In genomic region chr15:67143646-67144045, GRCh38 we compare ENCODE assay signal across 21 cellular contexts.
DNase-seq lines count a peak whose midpoint lies in the region; ATAC-seq lines count a peak whose summit lies in the region.
"Had no signal": no experiment of that assay in that cellular context is flagged by ENCODE, and none has a peak within 500 bp of the region (broad histone marks: within the 10 kb centered on the region; RNA-seq: fewer than 3 reads in every experiment).

No MANE protein-coding gene starts in this region.

- no peak overlapping the region for H3K4me3 Mint-ChIP-seq in activated naive CD4-positive, alpha-beta T cell treated with anti-CD3 and anti-CD28 coated beads, Interleukin-2, amount 50 U/mL, for 24 hours
- H3K4me3 Mint-ChIP-seq: stimulated activated naive CD8-positive, alpha-beta T cell treated with anti-CD3 and anti-CD28 coated beads, Interleukin-15, amount 100 ng/mL, for 72 hours had no signal

- H3K4me2 ChIP-seq in mesenchymal stem cell (ENCODE audit: low read length, poor library complexity, severe bottlenecking) = no peak overlapping the region

- no peaks in the 10 kb centered on the region for H3K9me3 Mint-ChIP-seq in activated naive CD4-positive, alpha-beta T cell treated with anti-CD3 and anti-CD28 coated beads, Interleukin-2, amount 50 U/mL, for 24 hours
- H3K9me3 Mint-ChIP-seq: stimulated activated naive CD8-positive, alpha-beta T cell treated with anti-CD3 and anti-CD28 coated beads, Interleukin-15, amount 100 ng/mL, for 72 hours had no signal

- peaks cover 29% of the 10 kb centered on the region for H3K79me1 ChIP-seq in mesenchymal stem cell (replicated peaks; ENCODE audit: low read length, poor library complexity, severe bottlenecking)

- H2BK12ac ChIP-seq in mesenchymal stem cell (ENCODE audit: low read length in 2 of 2) = peak overlapping the region; percentile 59 to 75

- peak overlapping the region; percentile 46 for H3K9ac ChIP-seq in mesenchymal stem cell (ENCODE audit: low read length)
- no peak overlapping the region for H3K9ac ChIP-seq in subcutaneous abdominal adipose tissue (ENCODE audit: low read length in 5 of 5)

- H3K27me3 ChIP-seq in SJSA1 (replicated peaks) = no peaks in the 10 kb centered on the region
- no peaks in the 10 kb centered on the region for H3K27me3 ChIP-seq in mesenchymal stem cell (ENCODE audit: control insufficient read depth in 1 of 2, insufficient read depth in 1 of 2, low read length in 2 of 2)
- H3K27me3 ChIP-seq in subcutaneous abdominal adipose tissue (ENCODE audit: control insufficient read depth in 5 of 5, insufficient read depth in 4 of 5, low read length in 5 of 5) = no peaks in the 10 kb centered on the region
- no peaks in the 10 kb centered on the region for H3K27me3 ChIP-seq in H7 (ENCODE audit: control insufficient read depth, insufficient read depth, low read length)
- H3K27me3 ChIP-seq: upper lobe of left lung had no signal

- no peak overlapping the region for H2BK5ac ChIP-seq in mesenchymal stem cell (ENCODE audit: low read depth, low read length, poor library complexity, severe bottlenecking)

- no peak overlapping the region for H3K4me3 ChIP-seq in SJSA1
- no peak overlapping the region for H3K4me3 ChIP-seq in mesenchymal stem cell (ENCODE audit: insufficient read depth in 1 of 2, low read depth in 1 of 2, low read length in 2 of 2)
- no peak overlapping the region for H3K4me3 ChIP-seq in subcutaneous abdominal adipose tissue (ENCODE audit: low read depth in 1 of 5, low read length in 5 of 5)
- no peak overlapping the region for H3K4me3 ChIP-seq in H7 (ENCODE audit: insufficient read depth, low read depth, low read length)
- H3K4me3 ChIP-seq: upper lobe of left lung had no signal

- no peak overlapping the region for H2AFZ ChIP-seq in mesenchymal stem cell (ENCODE audit: low read depth, low read length)

- no peak overlapping the region for H4K8ac ChIP-seq in mesenchymal stem cell (ENCODE audit: low read length)

- H3K23ac ChIP-seq in mesenchymal stem cell (ENCODE audit: low read length in 2 of 2) = no peak overlapping the region

- no peaks in the 10 kb centered on the region for H3K27me3 Mint-ChIP-seq in activated naive CD4-positive, alpha-beta T cell treated with anti-CD3 and anti-CD28 coated beads, Interleukin-2, amount 50 U/mL, for 24 hours
- H3K27me3 Mint-ChIP-seq: stimulated activated naive CD8-positive, alpha-beta T cell treated with anti-CD3 and anti-CD28 coated beads, Interleukin-15, amount 100 ng/mL, for 72 hours had no signal

- H2AK5ac ChIP-seq in mesenchymal stem cell (ENCODE audit: low read length, severe bottlenecking) = no peak overlapping the region

- no peaks in the 10 kb centered on the region for H3K36me3 Mint-ChIP-seq in activated naive CD4-positive, alpha-beta T cell treated with anti-CD3 and anti-CD28 coated beads, Interleukin-2, amount 50 U/mL, for 24 hours

- H3K36me3 ChIP-seq in SJSA1 = no peaks in the 10 kb centered on the region; the same call in 1 of the 2 replicates
- H3K36me3 ChIP-seq in mesenchymal stem cell (ENCODE audit: control insufficient read depth in 1 of 2, insufficient read depth in 2 of 2, low read depth in 1 of 2, low read length in 2 of 2) = peaks cover 0 to 12% of the 10 kb centered on the region in 2 experiments
- H3K36me3 ChIP-seq in subcutaneous abdominal adipose tissue (ENCODE audit: control insufficient read depth in 5 of 5, insufficient read depth in 5 of 5, low read length in 5 of 5) = no peaks in the 10 kb centered on the region
- H3K36me3 ChIP-seq in H7 (replicated peaks; ENCODE audit: control insufficient read depth, insufficient read depth, low read length) = no peaks in the 10 kb centered on the region
- H3K36me3 ChIP-seq: upper lobe of left lung had no signal

- no peak for DNase-seq in activated naive CD4-positive, alpha-beta T cell treated with Interleukin-2 at 50 U/mL for 16 hours
- DNase-seq in SJSA1 (ENCODE audit: low read depth in 1 of 2, low spot score in 2 of 2) (no peak), mesenchymal stem cell (peak; percentile 41), H7 (no peak), NCI-H2196 treated with DMSO at 0.1 percent for 48 hours (lab: John Stamatoyannopoulos, UW; ENCODE audit: unreplicated experiment) (no peak)
- DNase-seq: aorta; DND-41; HCEC 1CT; NCI-H2029; occipital lobe; SHP77 treated with DMSO at 0.1 percent for 48 hours; stimulated activated CD4-positive, alpha-beta T cell treated with anti-CD3 and anti-CD28 coated beads, Interleukin-2, amount 100 ng/mL, for 24 hours; stimulated activated naive CD8-positive, alpha-beta T cell treated with anti-CD3 and anti-CD28 coated beads, Interleukin-15, amount 100 ng/mL, for 72 hours; T-helper 9 cell had no signal

- ATAC-seq in HG02885 (IDR thresholded peaks at IDR 0.05; ENCODE audit: poor library complexity, unreplicated experiment) = no peak
- ATAC-seq: activated CD4-positive, CD25-positive, alpha-beta regulatory T cell treated with anti-CD3 and anti-CD28 coated beads, Interleukin-2, amount 50 U/mL, for 24 hours; left lobe of liver; right cardiac atrium; stimulated activated naive CD8-positive, alpha-beta T cell treated with anti-CD3 and anti-CD28 coated beads, Interleukin-15, amount 100 ng/mL, for 72 hours had no signal

- H2BK15ac ChIP-seq in mesenchymal stem cell (ENCODE audit: low read depth, poor library complexity, severe bottlenecking) = no peak overlapping the region

- H3K4me1 ChIP-seq in SJSA1 (replicated peaks) (peaks cover 79% of the 10 kb centered on the region), mesenchymal stem cell (ENCODE audit: control insufficient read depth, insufficient read depth, low read depth, low read length) (peaks cover 26% of the 10 kb centered on the region), subcutaneous abdominal adipose tissue (ENCODE audit: control insufficient read depth in 5 of 5, insufficient read depth in 5 of 5, low read length in 5 of 5) (peaks cover 22 to 93% (median 80%) of the 10 kb centered on the region in 5 donors)

- H3K27ac ChIP-seq in SJSA1 (0 out of 2 replicates have a peak overlapping the region, but pooled peaks have one; percentile 34), mesenchymal stem cell (ENCODE audit: low read length, poor library complexity, severe bottlenecking) (no peak overlapping the region), subcutaneous abdominal adipose tissue (ENCODE audit: low read depth, low read length) (peak overlapping the region; percentile 21)
- H3K27ac ChIP-seq: upper lobe of left lung had no signal

- H3K4me1 Mint-ChIP-seq in activated naive CD4-positive, alpha-beta T cell treated with anti-CD3 and anti-CD28 coated beads, Interleukin-2, amount 50 U/mL, for 24 hours = peaks cover 91% of the 10 kb centered on the region

- 88% methylated on average over 6 of the region's 6 CpGs for WGBS in mesenchymal stem cell

- no peak overlapping the region for H3K14ac ChIP-seq in mesenchymal stem cell (ENCODE audit: low read length in 2 of 2)

- H2BK120ac ChIP-seq in mesenchymal stem cell (ENCODE audit: low read depth, low read length) = no peak overlapping the region

- no peak overlapping the region for H4K91ac ChIP-seq in mesenchymal stem cell (ENCODE audit: low read length)

- H3K27ac Mint-ChIP-seq in activated naive CD4-positive, alpha-beta T cell treated with anti-CD3 and anti-CD28 coated beads, Interleukin-2, amount 50 U/mL, for 24 hours = peak overlapping the region; percentile 53

- no peak overlapping the region for H3K4ac ChIP-seq in mesenchymal stem cell (ENCODE audit: low read depth in 1 of 2, low read length in 2 of 2)

- H3K9me3 ChIP-seq in SJSA1 (replicated peaks) (no peaks in the 10 kb centered on the region), mesenchymal stem cell (ENCODE audit: control insufficient read depth, low read length) (no peaks in the 10 kb centered on the region), subcutaneous abdominal adipose tissue (ENCODE audit: control insufficient read depth in 5 of 5, low read length in 5 of 5) (no peaks in the 10 kb centered on the region)
- H3K9me3 ChIP-seq: upper lobe of left lung had no signal

- peak overlapping the region; percentile 69 to 73 for H3K18ac ChIP-seq in mesenchymal stem cell (ENCODE audit: low read depth in 1 of 2, low read length in 2 of 2)
